ENCODE assay signal across 8 cellular contexts in the genomic region with DNA sequence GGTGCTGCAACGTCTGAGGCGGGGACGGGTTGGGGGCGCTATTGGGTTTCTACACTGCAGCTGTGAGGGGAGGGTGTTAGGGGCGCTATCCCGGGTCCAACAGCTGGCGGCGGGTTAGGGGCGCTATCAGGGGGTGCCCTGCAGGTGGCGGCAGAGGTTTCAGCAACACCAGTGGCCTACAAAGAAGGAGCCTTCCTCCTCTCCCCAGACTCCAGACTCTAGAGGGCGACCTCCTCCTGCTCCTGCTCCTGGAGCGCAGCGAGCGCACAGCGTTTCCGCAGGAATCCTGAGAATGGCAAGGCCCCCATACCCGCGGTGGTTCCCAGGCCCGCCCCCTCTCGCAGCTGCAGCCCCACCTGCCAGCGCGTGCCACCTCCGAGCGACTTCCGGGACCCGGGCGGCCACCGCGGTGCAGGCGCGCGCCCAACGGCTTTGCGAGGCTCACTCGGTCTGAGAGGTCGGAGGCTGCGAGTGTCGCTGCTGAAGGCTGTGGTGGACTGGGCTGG. TPM values are rescaled to one million over a fixed set of nuclear protein-coding genes. Genes with fewer than 3 reads are reported as not detected.
DNase-seq lines count a peak whose midpoint lies in the region; ATAC-seq and TF ChIP-seq lines count a peak whose summit lies in the region.
"Not testable (repeated sequence)": the region's sequence is repeated elsewhere in the genome, so short reads cannot be mapped to it uniquely, and the experiment has no call there.

No MANE protein-coding gene starts in this region.

- H3K27ac ChIP-seq in coronary artery: not testable (repeated sequence)

- POLR2A ChIA-PET in BJ (lab: Charles Lee): not testable (repeated sequence)

- not testable (repeated sequence) for DNase-seq in BJ (ENCODE audit: low read depth); coronary artery (ENCODE audit: low spot score)
- DNase-seq in NCI-H510A (lab: John Stamatoyannopoulos, UW) (peak; percentile 30), left lobe of liver (ENCODE audit: low spot score) (peak; percentile 57)
- DNase-seq in activated CD4-positive, alpha-beta T cell treated with anti-CD3 and anti-CD28 coated beads, Interleukin-2, amount 50 U/mL, for 4 hours: peak; percentile 64 to 67
- DNase-seq in stimulated activated CD4-positive, alpha-beta T cell treated with anti-CD3 and anti-CD28 coated beads, Interleukin-4, amount 100 ng/mL, for 24 hours: peak; percentile 78

- H3K27me3 ChIP-seq in BJ (ENCODE audit: control insufficient read depth, insufficient read depth, low read length): not testable (repeated sequence)

- CTCF ChIA-PET in BJ (lab: Yijun Ruan, JAX): not testable (repeated sequence)

- H3K36me3 ChIP-seq in BJ (ENCODE audit: control insufficient read depth, insufficient read depth, low read length): not testable (repeated sequence)

- TF ChIP-seq CTCF in BJ (IDR thresholded peaks at IDR 0.05; ENCODE audit: insufficient read depth, low read depth, low read length) (peak; percentile 43), coronary artery (IDR thresholded peaks at IDR 0.05) (peak; percentile 16)

- peak overlapping the region; percentile 33 for H3K4me3 ChIP-seq in BJ (ENCODE audit: low read depth, low read length)
- peak overlapping the region; percentile 56 for H3K4me3 ChIP-seq in coronary artery

- ATAC-seq in GM19035 (IDR thresholded peaks at IDR 0.05; ENCODE audit: unreplicated experiment): peak; percentile 95
- peak; percentile 90 for ATAC-seq in HG03135 (IDR thresholded peaks at IDR 0.05; ENCODE audit: unreplicated experiment)
- peak; percentile 99 for ATAC-seq in left lobe of liver

RNA-seq across cellular contexts. Expression of a gene that starts 46.5 kb away (rescaled TPM):
- polyA plus RNA-seq in BJ (2011; rRNA removed): 2.9 and 3.1 TPM in 2 replicates
- polyA minus RNA-seq in BJ (2011; rRNA and poly(A)+ RNA removed): 3.0 and 3.5 TPM in 2 replicates
- 1.2 TPM for total RNA-seq in left lobe of liver
